ENCODE assay signal across 8 cellular contexts in the genomic region with DNA sequence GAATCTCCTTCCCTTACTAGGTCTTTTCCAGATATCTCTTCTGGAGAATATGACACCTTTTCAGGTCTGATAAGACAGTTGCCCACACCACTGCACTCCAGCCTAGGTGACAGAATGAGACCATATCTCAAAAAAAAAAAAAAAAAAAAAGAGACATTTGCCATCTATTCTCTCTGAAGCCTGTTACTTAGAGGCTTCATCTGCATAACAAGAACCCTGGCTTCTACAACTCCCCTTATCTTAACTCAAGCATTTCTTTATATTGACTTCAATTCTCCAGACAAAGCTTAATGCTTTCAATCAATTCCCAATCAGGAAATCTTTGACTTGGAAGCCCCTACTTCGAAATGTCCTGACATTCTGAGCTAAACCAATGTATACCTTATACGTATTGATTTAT.
DNase-seq lines count a peak whose midpoint lies in the region; ATAC-seq, FAIRE-seq and TF ChIP-seq lines count a peak whose summit lies in the region.
"Not testable (repeated sequence)": the region's sequence is repeated elsewhere in the genome, so short reads cannot be mapped to it uniquely, and the experiment has no call there.

No MANE protein-coding gene starts in this region.

- not testable (repeated sequence) for H3K27me3 ChIP-seq in HAP-1 (ENCODE audit: low read depth); HUES64 (ENCODE audit: insufficient read depth, low read length); H1 (replicated peaks in 1 of 4; ENCODE audit: control insufficient read depth in 3 of 4, extremely low read depth in 1 of 4, insufficient read depth in 3 of 4, low read length in 3 of 4); iPS-18a (ENCODE audit: control insufficient read depth, insufficient read depth, low read length); mesendoderm (ENCODE audit: insufficient read depth, low read length, poor library complexity)

- peak; percentile 23 for FAIRE-seq in A549 (lab: Jason Lieb, UNC)
- FAIRE-seq in G401.6 (lab: Jason Lieb, UNC): peak; percentile 21
- FAIRE-seq in H1 (lab: Jason Lieb, UNC): peak; percentile 52

- DNase-seq in A549 (ENCODE audit: low read depth in 1 of 2, low spot score in 1 of 2); WTC11 (ENCODE audit: low spot score); H1 (ENCODE audit: low read depth in 1 of 2, low spot score in 2 of 2): not testable (repeated sequence)
- peak; percentile 11 to 43 for DNase-seq in HAP-1 (ENCODE audit: low spot score in 2 of 2)
- peak; percentile 48 for DNase-seq in mesendoderm

- not testable (repeated sequence) for H2BK20ac ChIP-seq in H1 (ENCODE audit: low read length)

- not testable (repeated sequence) for H3K27ac ChIP-seq in A549; H1 (ENCODE audit: low read depth, low read length); iPS-18a (ENCODE audit: low read length); mesendoderm (ENCODE audit: low read depth, low read length)
- H3K27ac ChIP-seq in HUES64 (ENCODE audit: low read depth, low read length): peak overlapping the region; percentile 78; the same call in 1 of the 2 replicates

- H3K4me1 ChIP-seq in A549; H1 (replicated peaks in 1 of 4; ENCODE audit: control insufficient read depth in 3 of 4, insufficient read depth in 4 of 4, low read length in 3 of 4); mesendoderm (ENCODE audit: control insufficient read depth, low read depth, low read length): not testable (repeated sequence)
- peaks cover 15% of the 10 kb centered on the region for H3K4me1 ChIP-seq in HAP-1
- H3K4me1 ChIP-seq in HUES64 (ENCODE audit: insufficient read depth, low read length): peaks cover 16% of the 10 kb centered on the region
- peaks cover 15% of the 10 kb centered on the region for H3K4me1 ChIP-seq in iPS-18a (ENCODE audit: control insufficient read depth, low read depth, low read length)

- H3K23ac ChIP-seq in H1 (ENCODE audit: insufficient read length); mesendoderm (ENCODE audit: low read length): not testable (repeated sequence)

- H3K23me2 ChIP-seq in H1 (ENCODE audit: low read depth, low read length): not testable (repeated sequence)

- not testable (repeated sequence) for H4K5ac ChIP-seq in H1 (ENCODE audit: insufficient read length, low read depth, low read length); mesendoderm (ENCODE audit: low read length)

- H3K9me3 ChIP-seq in A549 (peaks cover 20% of the 10 kb centered on the region; the same call in 1 of the 3 replicates), HUES64 (ENCODE audit: insufficient read depth, low read depth, low read length) (peaks cover 12% of the 10 kb centered on the region), H1 (ENCODE audit: insufficient read depth in 2 of 2, low read depth in 1 of 2, low read length in 1 of 2) (peaks cover 6 to 11% of the 10 kb centered on the region in 2 experiments; a peak in 3 of 4 replicates)
- not testable (repeated sequence) for H3K9me3 ChIP-seq in HAP-1; iPS-18a (ENCODE audit: control insufficient read depth, low read depth, low read length)

- ATAC-seq in A549: not testable (repeated sequence)
- ATAC-seq in WTC11: peak; percentile 88

- not testable (repeated sequence) for H2BK15ac ChIP-seq in H1 (ENCODE audit: low read length); mesendoderm (replicated peaks; ENCODE audit: low read depth)

- not testable (repeated sequence) for H2BK120ac ChIP-seq in H1 (replicated peaks; ENCODE audit: low read depth, low read length); mesendoderm (ENCODE audit: low read depth, low read length)

- H3K4me3 ChIP-seq in A549; HAP-1; HUES64 (ENCODE audit: low read length); mesendoderm (ENCODE audit: low read length): not testable (repeated sequence)
- peak overlapping the region in 1 of 4 experiments; percentile 35; a peak in 1 of 8 replicates for H3K4me3 ChIP-seq in H1 (ENCODE audit: extremely low read depth in 1 of 4, insufficient read depth in 2 of 4, low read depth in 3 of 4, low read length in 4 of 4)
- H3K4me3 ChIP-seq in iPS-18a (ENCODE audit: low read length): peak overlapping the region; percentile 24

- H4K20me1 ChIP-seq in H1 (replicated peaks in 1 of 2; ENCODE audit: control insufficient read depth in 1 of 2, insufficient read depth in 2 of 2, low read length in 2 of 2): not testable (repeated sequence)

- peak overlapping the region; percentile 56 for H3K27ac Mint-ChIP-seq in WTC11

- CTCF ChIA-PET in A549 (lab: Yijun Ruan, JAX); H1 (lab: Charles Lee; ENCODE audit: partially characterized antibody): not testable (repeated sequence)
- CTCF ChIA-PET in WTC11 (lab: Charles Lee): interaction anchor here (0.5 kb wide), 1 partner anchor 709 kb away, joined by 4 read pairs; no protein-coding TSS in a partner anchor

- H2AK5ac ChIP-seq in H1 (ENCODE audit: low read depth, low read length); mesendoderm (ENCODE audit: low read length): not testable (repeated sequence)

- H3K56ac ChIP-seq in H1 (replicated peaks; ENCODE audit: insufficient read length, low read depth, low read length); mesendoderm (ENCODE audit: low read length): not testable (repeated sequence)

- H3K27me3 Mint-ChIP-seq in WTC11 (ENCODE audit: low read depth): not testable (repeated sequence)

- not testable (repeated sequence) for TF ChIP-seq CTCF in A549 (IDR thresholded peaks at IDR 0.05); WTC11 (IDR thresholded peaks at IDR 0.05); H1 (IDR thresholded peaks at IDR 0.05; ENCODE audit: control extremely low read depth in 1 of 3, insufficient read depth in 1 of 3, low read depth in 1 of 3, low read length in 3 of 3)

- TF ChIP-seq POLR2A in A549 (IDR thresholded peaks at IDR 0.05; ENCODE audit: low read length); H1 (IDR thresholded peaks at IDR 0.05; ENCODE audit: control extremely low read depth in 1 of 2, low read depth in 2 of 2, low read length in 2 of 2): not testable (repeated sequence)

- not testable (repeated sequence) for H2AFZ ChIP-seq in H1 (ENCODE audit: low read length)

- H2BK5ac ChIP-seq in H1 (ENCODE audit: low read depth, low read length); mesendoderm (ENCODE audit: low read length): not testable (repeated sequence)

- H4K8ac ChIP-seq in H1 (ENCODE audit: extremely low read depth, insufficient read depth, low read length); mesendoderm (ENCODE audit: low read depth, low read length): not testable (repeated sequence)

- peaks cover 37% of the 10 kb centered on the region for H3K4me1 Mint-ChIP-seq in WTC11

- in situ Hi-C loops in HAP-1 (cut with MboI; ENCODE audit: low sequenced_read_pairs): not testable (repeated sequence)

- H4K91ac ChIP-seq in H1 (replicated peaks; ENCODE audit: insufficient read length, low read length): not testable (repeated sequence)

- H3K4me2 ChIP-seq in A549; mesendoderm (ENCODE audit: low read length): not testable (repeated sequence)
- H3K4me2 ChIP-seq in H1 (ENCODE audit: insufficient read depth in 1 of 2, low read depth in 2 of 2, low read length in 2 of 2): peak overlapping the region in 1 of 2 experiments; percentile 23; a peak in 1 of 4 replicates

- not testable (repeated sequence) for H2BK12ac ChIP-seq in H1 (ENCODE audit: low read depth, low read length)

- H3K4ac ChIP-seq in H1 (replicated peaks; ENCODE audit: insufficient read length, low read depth, low read length); mesendoderm (ENCODE audit: low read depth, low read length): not testable (repeated sequence)

- peaks cover 33% of the 10 kb centered on the region for H3K9me3 Mint-ChIP-seq in WTC11

- peak overlapping the region; percentile 21; the same call in 1 of the 2 replicates for H3K4me3 Mint-ChIP-seq in WTC11

- not testable (repeated sequence) for TF ChIP-seq EP300 in A549 (IDR thresholded peaks at IDR 0.05); H1 (IDR thresholded peaks at IDR 0.05; ENCODE audit: borderline replicate concordance in 1 of 2, low read depth in 2 of 2, low read length in 2 of 2)

- not testable (repeated sequence) for H3K14ac ChIP-seq in H1 (ENCODE audit: insufficient read length)

- POLR2A ChIA-PET in A549 (lab: Yijun Ruan, JAX); WTC11 (lab: Charles Lee); H1 (lab: Charles Lee; ENCODE audit: partially characterized antibody): not testable (repeated sequence)

- not testable (repeated sequence) for H3K36me3 ChIP-seq in HAP-1 (replicated peaks); HUES64 (ENCODE audit: insufficient read depth, low read length); H1 (ENCODE audit: control insufficient read depth in 2 of 4, insufficient read depth in 4 of 4, low read length in 3 of 4); iPS-18a (ENCODE audit: control insufficient read depth, low read depth, low read length); mesendoderm (ENCODE audit: control insufficient read depth, insufficient read depth, low read length)

- not testable (repeated sequence) for TF ChIP-seq RAD21 in A549 (conservative IDR thresholded peaks at IDR 0.05 in 1 of 2, IDR thresholded peaks at IDR 0.05 in 1 of 2); H1 (IDR thresholded peaks at IDR 0.05 in 1 of 2, conservative IDR thresholded peaks at IDR 0.05 in 1 of 2; ENCODE audit: low read depth in 2 of 2, low read length in 2 of 2)

- not testable (repeated sequence) for H3K18ac ChIP-seq in H1 (ENCODE audit: extremely low read depth, low read length); mesendoderm (ENCODE audit: low read length)

- H3K79me2 ChIP-seq in H1 (ENCODE audit: control insufficient read depth in 1 of 2, insufficient read depth in 2 of 2, low read length in 2 of 2); mesendoderm (ENCODE audit: control insufficient read depth, insufficient read depth, low read length): not testable (repeated sequence)

- not testable (repeated sequence) for H3K9ac ChIP-seq in HUES64 (ENCODE audit: low read depth, low read length); H1 (replicated peaks in 1 of 4; ENCODE audit: extremely low read depth in 1 of 4, low read depth in 3 of 4, low read length in 3 of 4); iPS-18a (ENCODE audit: low read length); mesendoderm (ENCODE audit: low read length)

- not testable (repeated sequence) for H3K79me1 ChIP-seq in H1 (ENCODE audit: low read depth, low read length); mesendoderm (ENCODE audit: low read length)

- WGBS in A549 (ENCODE audit: missing lambda C conversion rate): 96% methylated on average over 2 of the region's 2 CpGs
- 73% methylated on average over 2 of the region's 2 CpGs for WGBS in HUES64
- 62% methylated on average over 2 of the region's 2 CpGs; no CpG with 5 or more reads in 1 of the 2 experiments for WGBS in H1 (ENCODE audit: extremely low coverage in 1 of 2, insufficient coverage in 1 of 2, insufficient read length in 1 of 2, insufficient replicate concordance in 2 of 2, low coverage in 1 of 2, low lambda C conversion rate in 2 of 2, missing lambda C conversion rate in 1 of 2), 2 experiments
- no CpG with 5 or more reads among the region's 2 CpGs for WGBS in mesendoderm (ENCODE audit: extremely low coverage, insufficient coverage, low lambda C conversion rate)

- H3K36me3 Mint-ChIP-seq in WTC11: peaks cover 32% of the 10 kb centered on the region
